10 cellular contexts compared by ENCODE assay signal in genomic region chr21:36430841-36431240, GRCh38. TPM values are rescaled to one million over a fixed set of nuclear protein-coding genes. Genes with fewer than 3 reads are reported as not detected.
DNase-seq lines count a peak whose midpoint lies in the region; ATAC-seq, FAIRE-seq and TF ChIP-seq lines count a peak whose summit lies in the region.
"Had no signal": no experiment of that assay in that cellular context is flagged by ENCODE, and none has a peak within 500 bp of the region (broad histone marks: within the 10 kb centered on the region; RNA-seq: fewer than 3 reads in every experiment).

No MANE protein-coding gene starts in this region.

- H3K27ac ChIP-seq in right atrium auricular region: peak overlapping the region; percentile 76 to 79

- TF ChIP-seq CTCF in right atrium auricular region (IDR thresholded peaks at IDR 0.05): no peak
- TF ChIP-seq CTCF in bronchial epithelial cell (IDR thresholded peaks at IDR 0.05; ENCODE audit: insufficient read depth, low read length, severe bottlenecking): no peak

- no peaks in the 10 kb centered on the region for H3K36me3 ChIP-seq in right atrium auricular region
- H3K36me3 ChIP-seq in bronchial epithelial cell (ENCODE audit: control insufficient read depth, insufficient read depth, low read length): no peaks in the 10 kb centered on the region
- H3K36me3 ChIP-seq: WERI-Rb-1 had no signal

- FAIRE-seq in bronchial epithelial cell (lab: Jason Lieb, UNC): no peak

- H3K9me3 Mint-ChIP-seq in memory B cell: no peaks in the 10 kb centered on the region
- H3K9me3 Mint-ChIP-seq: neural crest cell had no signal

- peaks cover 16% of the 10 kb centered on the region for H3K4me1 Mint-ChIP-seq in memory B cell

- ATAC-seq in Right ventricle myocardium inferior: no peak
- ATAC-seq in memory B cell (ENCODE audit: low read depth): no peak
- ATAC-seq in stimulated activated naive CD8-positive, alpha-beta T cell treated with anti-CD3 and anti-CD28 coated beads, Interleukin-15, Interleukin-2, amounts not matched to agents 100 U/mL and 50 U/mL, for 24 hours: no peak

- no peaks in the 10 kb centered on the region for H3K36me3 Mint-ChIP-seq in memory B cell

- no peaks in the 10 kb centered on the region for H3K9me3 ChIP-seq in right atrium auricular region

- intact Hi-C loops in Right ventricle myocardium inferior (cut with DNase I): no loop called here

- H3K4me1 ChIP-seq in right atrium auricular region: peaks cover 0 to 22% of the 10 kb centered on the region in 2 donors

- H3K4me3 Mint-ChIP-seq in memory B cell: peak overlapping the region; percentile 78
- H3K4me3 Mint-ChIP-seq: neural crest cell had no signal

- no peak for DNase-seq in right atrium auricular region (ENCODE audit: low spot score)
- DNase-seq in Right ventricle myocardium inferior (ENCODE audit: missing footprints): no peak
- peak; percentile 48 for DNase-seq in bronchial epithelial cell (ENCODE audit: low read depth)
- no peak for DNase-seq in memory B cell (ENCODE audit: low spot score in 2 of 2)
- no peak for DNase-seq in NCI-H1436 treated with DMSO at 0.1 percent for 48 hours (lab: John Stamatoyannopoulos, UW)
- no peak for DNase-seq in NCI-H2196 treated with DMSO at 0.1 percent for 48 hours (lab: John Stamatoyannopoulos, UW; ENCODE audit: unreplicated experiment)
- DNase-seq in stimulated activated CD4-positive, alpha-beta T cell treated with anti-CD3 and anti-CD28 coated beads, Interleukin-4, amount 100 ng/mL, for 24 hours: no peak
- DNase-seq in stimulated activated naive CD8-positive, alpha-beta T cell treated with anti-CD3 and anti-CD28 coated beads, Interleukin-15, Interleukin-2, amounts not matched to agents 100 U/mL and 50 U/mL, for 24 hours: no peak
- DNase-seq: WERI-Rb-1 had no signal

- H3K27ac Mint-ChIP-seq in memory B cell: no peak overlapping the region

- peak overlapping the region; percentile 31 to 37 for H3K4me3 ChIP-seq in right atrium auricular region
- peak overlapping the region; percentile 26 for H3K4me3 ChIP-seq in bronchial epithelial cell (ENCODE audit: low read depth, low read length)

- peaks cover 9% of the 10 kb centered on the region for H3K27me3 Mint-ChIP-seq in memory B cell

- H3K27me3 ChIP-seq in right atrium auricular region (no peaks in the 10 kb centered on the region), bronchial epithelial cell (ENCODE audit: control insufficient read depth, insufficient read depth, low read length) (no peaks in the 10 kb centered on the region)

RNA-seq across cellular contexts. Expression of gene CHAF1B, which starts 45.6 kb away (rescaled TPM):
- total RNA-seq in right atrium auricular region (1 to 10 TPM in 1 of 2 donors, under 1 TPM in 1; 0.33 to 1.2 TPM), Right ventricle myocardium inferior (1.3 TPM), bronchial epithelial cell (1.1 and 1.3 TPM in 2 replicates)

RNA-seq across cellular contexts. Expression of gene CLDN14, which starts 49.1 kb away (rescaled TPM):
- total RNA-seq in right atrium auricular region: not detected
- not detected for total RNA-seq in Right ventricle myocardium inferior
- total RNA-seq in bronchial epithelial cell: not detected in 2 replicates
- total RNA-seq: neural crest cell had no signal
